Comparison of ENCODE assay signal across 8 cellular contexts in the genomic region with DNA sequence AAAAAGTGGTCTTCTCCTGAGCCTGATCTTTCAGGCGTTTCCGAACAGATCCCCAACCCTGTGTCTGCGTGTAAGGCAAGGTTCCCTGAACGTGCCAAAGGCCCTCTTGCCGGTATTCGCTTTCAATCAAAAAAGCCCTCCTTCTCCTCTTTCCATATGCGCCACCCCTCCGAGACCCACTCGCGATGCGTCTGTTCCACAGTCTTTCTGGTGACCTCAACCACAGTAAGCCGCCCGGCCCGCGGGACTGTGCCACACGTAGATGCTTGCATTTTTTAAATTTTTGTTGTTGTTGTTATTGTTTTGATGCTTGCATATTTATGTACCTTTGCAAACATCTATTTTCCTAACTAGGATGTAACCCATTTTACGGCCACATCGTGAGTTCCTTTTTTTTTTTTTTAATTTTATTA. TPM values are rescaled to one million over a fixed set of nuclear protein-coding genes. Genes with fewer than 3 reads are reported as not detected.
DNase-seq lines count a peak whose midpoint lies in the region; ATAC-seq and TF ChIP-seq lines count a peak whose summit lies in the region.

No MANE protein-coding gene starts in this region.

- H3K27me3 Mint-ChIP-seq in activated T-cell treated with anti-CD3 and anti-CD28 coated beads, Interleukin-2, amount 50 U/mL, for 72 hours (ENCODE audit: low read depth) = no peaks in the 10 kb centered on the region
- H3K27me3 Mint-ChIP-seq in type B pancreatic cell = peaks cover 2% of the 10 kb centered on the region

- H3K36me3 Mint-ChIP-seq in activated T-cell treated with anti-CD3 and anti-CD28 coated beads, Interleukin-2, amount 50 U/mL, for 72 hours (ENCODE audit: insufficient read depth in 2 of 2) = peaks cover 0 to 2% of the 10 kb centered on the region in 2 donors
- H3K36me3 Mint-ChIP-seq in type B pancreatic cell = no peaks in the 10 kb centered on the region

- peak overlapping the region; percentile 71 for H3K4me3 ChIP-seq in astrocyte of the spinal cord (ENCODE audit: low read depth, low read length)
- H3K4me3 ChIP-seq in liver (ENCODE audit: low read depth in 1 of 3, low read length in 3 of 3) = peak overlapping the region; percentile 87 to 94 (median 89)

- H3K4me1 Mint-ChIP-seq in activated T-cell treated with anti-CD3 and anti-CD28 coated beads, Interleukin-2, amount 50 U/mL, for 72 hours (ENCODE audit: low read depth) = peaks cover 25% of the 10 kb centered on the region
- H3K4me1 Mint-ChIP-seq in type B pancreatic cell (ENCODE audit: unreplicated experiment) = peaks cover 18% of the 10 kb centered on the region

- H3K27ac Mint-ChIP-seq in activated T-cell treated with anti-CD3 and anti-CD28 coated beads, Interleukin-2, amount 50 U/mL, for 72 hours = peak overlapping the region; percentile 95
- H3K27ac Mint-ChIP-seq in type B pancreatic cell = peak overlapping the region; percentile 96

- no peaks in the 10 kb centered on the region for H3K9me3 ChIP-seq in liver (ENCODE audit: control insufficient read depth in 4 of 4, low read length in 3 of 4)

- no peak for DNase-seq in activated T-cell treated with anti-CD3 and anti-CD28 coated beads, Interleukin-2, amount 50 U/mL, for 72 hours
- no peak for DNase-seq in activated T-cell treated with anti-CD3 and anti-CD28 coated beads, Interleukin-2, amount 50 U/mL, for 48 hours
- DNase-seq in astrocyte of the spinal cord (ENCODE audit: low read depth, low spot score) (no peak), type B pancreatic cell (ENCODE audit: extremely low spot score, unreplicated experiment) (no peak), 8988T (no peak), ureter (ENCODE audit: low spot score) (no peak), DMS79 (lab: John Stamatoyannopoulos, UW) (no peak)

- no peaks in the 10 kb centered on the region for H3K9me3 Mint-ChIP-seq in activated T-cell treated with anti-CD3 and anti-CD28 coated beads, Interleukin-2, amount 50 U/mL, for 72 hours
- H3K9me3 Mint-ChIP-seq in type B pancreatic cell = no peaks in the 10 kb centered on the region

- H3K4me3 Mint-ChIP-seq in activated T-cell treated with anti-CD3 and anti-CD28 coated beads, Interleukin-2, amount 50 U/mL, for 72 hours = peak overlapping the region; percentile 87 to 90
- peak overlapping the region; percentile 94 for H3K4me3 Mint-ChIP-seq in type B pancreatic cell

- H3K4me1 ChIP-seq in liver (ENCODE audit: control insufficient read depth in 4 of 4, insufficient read depth in 4 of 4, low read length in 3 of 4) = peaks cover 4 to 22% (median 18%) of the 10 kb centered on the region in 4 donors

- peak overlapping the region in 1 of 2 donors; percentile 68 for H3K9ac ChIP-seq in liver (ENCODE audit: low read depth in 1 of 2, low read length in 2 of 2)

- no peaks in the 10 kb centered on the region for H3K27me3 ChIP-seq in liver (ENCODE audit: control insufficient read depth in 4 of 4, insufficient read depth in 4 of 4, low read length in 3 of 4)

- in situ Hi-C loops in astrocyte of the spinal cord (cut with HindIII; ENCODE audit: low sequenced_read_pairs) = no loop called here

- H3K27ac ChIP-seq in liver (ENCODE audit: low read depth in 1 of 2, low read length in 2 of 2) = no peak overlapping the region

- no peak for TF ChIP-seq RAD21 in liver (IDR thresholded peaks at IDR 0.05)

- no peak for TF ChIP-seq CTCF in astrocyte of the spinal cord (IDR thresholded peaks at IDR 0.05; ENCODE audit: low read depth, low read length)
- no peak for TF ChIP-seq CTCF in liver (IDR thresholded peaks at IDR 0.05; ENCODE audit: low read depth, low read length, missing input control)
- peak; percentile 8 for TF ChIP-seq CTCF in type B pancreatic cell (conservative IDR thresholded peaks at IDR 0.05)

- WGBS in liver = 2% methylated on average over 18 of the region's 18 CpGs

- no peaks in the 10 kb centered on the region for H3K36me3 ChIP-seq in liver (ENCODE audit: control insufficient read depth in 4 of 4, insufficient read depth in 3 of 4, low read depth in 1 of 4, low read length in 3 of 4)

- ATAC-seq in activated T-cell treated with anti-CD3 and anti-CD28 coated beads, Interleukin-2, amount 50 U/mL, for 72 hours (replicated peaks in 1 of 2) = peak in 1 of 2 donors; percentile 2

TF ChIP-seq in liver, 16 proteins besides CTCF, POLR2A, EP300 and RAD21:
- TF ChIP-seq GABPA (IDR thresholded peaks at IDR 0.05 in 1 of 2, conservative IDR thresholded peaks at IDR 0.05 in 1 of 2) (no peak), HNF4G (IDR thresholded peaks at IDR 0.05) (no peak), FOXA1 (IDR thresholded peaks at IDR 0.05) (no peak), RXRA (IDR thresholded peaks at IDR 0.05) (no peak), REST (IDR thresholded peaks at IDR 0.05) (no peak), HNF4A (conservative IDR thresholded peaks at IDR 0.05) (no peak)

RNA-seq across cellular contexts. Expression of gene PRPSAP1, which starts 0.6 kb away (rescaled TPM):
- 10 to 100 TPM; 46.4 to 52.6 TPM for total RNA-seq in activated T-cell treated with anti-CD3 and anti-CD28 coated beads, Interleukin-2, amount 50 U/mL, for 72 hours
- 10 to 100 TPM; 21.4 to 78.1 TPM for total RNA-seq in liver
- 10 to 100 TPM; 33.9 to 71.3 TPM for polyA plus RNA-seq in liver
- total RNA-seq in type B pancreatic cell (ENCODE audit: low replicate concordance) = 45.3 and 82.0 TPM in 2 replicates
- 40.1 TPM for total RNA-seq in ureter

RNA-seq across cellular contexts. Expression of gene SPHK1, which starts 30.1 kb away (rescaled TPM):
- 10 to 100 TPM; 11.6 to 13.9 TPM for total RNA-seq in activated T-cell treated with anti-CD3 and anti-CD28 coated beads, Interleukin-2, amount 50 U/mL, for 72 hours
- total RNA-seq in liver (10 to 100 TPM in 1 of 2 donors, under 1 TPM in 1; 0.92 to 11.4 TPM), type B pancreatic cell (ENCODE audit: low replicate concordance) (4.3 and 26.8 TPM in 2 replicates), ureter (3.1 TPM)
- polyA plus RNA-seq in liver = 1 to 10 TPM in 1 of 2 donors, under 1 TPM in 1; 0.89 to 1.3 TPM

RNA-seq across cellular contexts. Expression of gene QRICH2, which starts 46.2 kb away (rescaled TPM):
- total RNA-seq in activated T-cell treated with anti-CD3 and anti-CD28 coated beads, Interleukin-2, amount 50 U/mL, for 72 hours = 1 to 10 TPM; 3.1 to 4.5 TPM
- total RNA-seq in liver = 1 to 10 TPM in 1 of 2 donors, under 1 TPM in 1; 0.56 to 6.1 TPM
- under 1 TPM; 0.67 TPM for polyA plus RNA-seq in liver
- total RNA-seq in type B pancreatic cell (ENCODE audit: low replicate concordance) = 3.9 and 11.7 TPM in 2 replicates
- total RNA-seq in ureter = 1.9 TPM
